In the genomic region with DNA sequence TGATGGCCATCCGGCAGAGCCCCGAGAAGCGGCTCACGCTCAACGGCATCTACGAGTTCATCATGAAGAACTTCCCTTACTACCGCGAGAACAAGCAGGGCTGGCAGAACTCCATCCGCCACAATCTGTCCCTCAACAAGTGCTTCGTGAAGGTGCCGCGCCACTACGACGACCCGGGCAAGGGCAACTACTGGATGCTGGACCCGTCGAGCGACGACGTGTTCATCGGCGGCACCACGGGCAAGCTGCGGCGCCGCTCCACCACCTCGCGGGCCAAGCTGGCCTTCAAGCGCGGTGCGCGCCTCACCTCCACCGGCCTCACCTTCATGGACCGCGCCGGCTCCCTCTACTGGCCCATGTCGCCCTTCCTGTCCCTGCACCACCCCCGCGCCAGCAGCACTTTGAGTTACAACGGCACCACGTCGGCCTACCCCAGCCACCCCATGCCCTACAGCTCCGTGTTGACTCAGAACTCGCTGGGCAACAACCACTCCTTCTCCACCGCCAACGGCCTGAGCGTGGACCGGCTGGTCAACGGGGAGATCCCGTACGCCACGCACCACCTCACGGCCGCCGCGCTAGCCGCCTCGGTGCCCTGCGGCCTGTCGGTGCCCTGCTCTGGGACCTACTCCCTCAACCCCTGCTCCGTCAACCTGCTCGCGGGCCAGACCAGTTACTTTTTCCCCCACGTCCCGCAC, we compare ENCODE assay signal across 1 cellular context.
A peak's percentile ranks its signal among the peaks of the same experiment; 100 is the strongest.
TF ChIP-seq lines count a peak whose summit lies in the region.

No MANE protein-coding gene starts in this region.

TF ChIP-seq in WTC11, 78 proteins besides CTCF, POLR2A, EP300 and RAD21 (continued from another document):
- TF ChIP-seq, protein P1, sequence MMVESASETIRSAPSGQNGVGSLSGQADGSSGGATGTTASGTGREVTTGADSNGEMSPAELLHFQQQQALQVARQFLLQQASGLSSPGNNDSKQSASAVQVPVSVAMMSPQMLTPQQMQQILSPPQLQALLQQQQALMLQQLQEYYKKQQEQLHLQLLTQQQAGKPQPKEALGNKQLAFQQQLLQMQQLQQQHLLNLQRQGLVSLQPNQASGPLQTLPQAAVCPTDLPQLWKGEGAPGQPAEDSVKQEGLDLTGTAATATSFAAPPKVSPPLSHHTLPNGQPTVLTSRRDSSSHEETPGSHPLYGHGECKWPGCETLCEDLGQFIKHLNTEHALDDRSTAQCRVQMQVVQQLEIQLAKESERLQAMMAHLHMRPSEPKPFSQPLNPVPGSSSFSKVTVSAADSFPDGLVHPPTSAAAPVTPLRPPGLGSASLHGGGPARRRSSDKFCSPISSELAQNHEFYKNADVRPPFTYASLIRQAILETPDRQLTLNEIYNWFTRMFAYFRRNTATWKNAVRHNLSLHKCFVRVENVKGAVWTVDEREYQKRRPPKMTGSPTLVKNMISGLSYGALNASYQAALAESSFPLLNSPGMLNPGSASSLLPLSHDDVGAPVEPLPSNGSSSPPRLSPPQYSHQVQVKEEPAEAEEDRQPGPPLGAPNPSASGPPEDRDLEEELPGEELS (CRISPR knock-in tag; IDR thresholded peaks at IDR 0.05), result peak; percentile 75; the same call in 1 of the 2 replicates
